In the genomic region with DNA sequence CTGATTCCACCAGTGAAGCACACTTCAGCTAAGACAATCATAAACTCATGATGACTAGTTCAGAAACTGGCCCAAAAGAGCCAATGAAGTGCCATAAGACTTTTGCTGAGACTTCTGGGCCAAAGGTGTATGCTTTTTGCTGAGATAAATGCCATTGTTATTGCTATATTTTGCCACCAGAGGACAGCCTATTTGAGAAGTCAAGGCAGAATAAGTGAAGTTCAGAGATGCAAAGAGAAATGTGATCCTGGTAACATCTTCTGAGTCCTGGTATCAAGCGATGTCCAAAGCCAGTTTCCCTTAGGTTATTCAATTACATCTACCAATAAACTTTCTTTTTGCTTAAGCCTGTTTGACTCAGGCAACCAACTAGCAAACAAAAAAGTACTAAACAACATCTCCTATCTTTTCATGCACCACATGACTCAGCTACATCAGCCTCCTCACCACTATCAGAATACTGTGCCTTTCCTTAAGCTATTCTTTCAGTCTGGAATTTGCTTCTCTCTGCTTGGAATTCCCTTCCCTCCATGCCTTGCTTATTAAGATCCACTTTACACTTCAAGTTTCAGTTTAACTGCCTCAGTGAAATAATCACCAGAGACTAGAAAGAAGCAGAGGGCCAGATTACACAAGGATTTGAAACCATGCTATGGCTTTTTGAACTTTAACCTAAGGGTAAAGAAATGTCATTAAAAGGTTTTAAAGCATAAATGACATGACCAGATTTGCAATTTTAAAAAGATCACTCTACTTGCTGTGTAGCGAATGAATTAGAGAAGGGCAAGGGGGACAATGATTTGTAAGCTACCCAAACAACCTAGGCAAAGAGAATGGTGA, we compare ENCODE assay signal across 8 cellular contexts. TPM values are rescaled to one million over a fixed set of nuclear protein-coding genes. Genes with fewer than 3 reads are reported as not detected.
DNase-seq lines count a peak whose midpoint lies in the region; ATAC-seq, FAIRE-seq and TF ChIP-seq lines count a peak whose summit lies in the region.

No MANE protein-coding gene starts in this region.

- intact Hi-C loops in Calu3 (cut with micrococcal nuclease; ENCODE audit: unreplicated experiment) = no loop called here
- intact Hi-C loops in mucosa of descending colon (cut with DNase I, micrococcal nuclease) = no loop called here

- no peak overlapping the region for H3K4me3 Mint-ChIP-seq in Calu3 (ENCODE audit: low read depth, unreplicated experiment)
- no peak overlapping the region for H3K4me3 Mint-ChIP-seq in HFFc6
- H3K4me3 Mint-ChIP-seq in astrocyte (ENCODE audit: unreplicated experiment) = no peak overlapping the region

- TF ChIP-seq CTCF in Calu3 (IDR thresholded peaks at IDR 0.05; ENCODE audit: unreplicated experiment) (peak; percentile 29), HFFc6 (IDR thresholded peaks at IDR 0.05) (peak; percentile 77), astrocyte (IDR thresholded peaks at IDR 0.05; ENCODE audit: insufficient read depth, low read depth, low read length) (peak; percentile 53), mucosa of descending colon (IDR thresholded peaks at IDR 0.05) (no peak)

- BruUV-seq in Calu3 (replicated peaks; lab: Mats Ljungman, UMichigan) = no TSS peak

- no peaks in the 10 kb centered on the region for H3K27me3 ChIP-seq in astrocyte (ENCODE audit: insufficient read depth, low read length)

- H3K4me2 ChIP-seq in astrocyte (ENCODE audit: low read length) = no peak overlapping the region

- H3K9me3 Mint-ChIP-seq in Calu3 (ENCODE audit: low read depth, unreplicated experiment) = peaks cover 10% of the 10 kb centered on the region
- peaks cover 15% of the 10 kb centered on the region for H3K9me3 Mint-ChIP-seq in HFFc6
- H3K9me3 Mint-ChIP-seq in astrocyte (ENCODE audit: unreplicated experiment) = peaks cover 5% of the 10 kb centered on the region

- no peaks in the 10 kb centered on the region for H3K27me3 Mint-ChIP-seq in Calu3 (ENCODE audit: unreplicated experiment)
- H3K27me3 Mint-ChIP-seq in HFFc6 (ENCODE audit: insufficient read depth) = no peaks in the 10 kb centered on the region
- no peaks in the 10 kb centered on the region for H3K27me3 Mint-ChIP-seq in astrocyte (ENCODE audit: low read depth, unreplicated experiment)

- DNase-seq in Calu3 (no peak), HFFc6 (peak; percentile 56), astrocyte (ENCODE audit: low read depth) (peak; percentile 45), mucosa of descending colon (peak in 1 of 3 donors; percentile 11), NCI-H2107 (lab: John Stamatoyannopoulos, UW) (no peak)
- DNase-seq in activated CD4-positive, alpha-beta T cell treated with anti-CD3 and anti-CD28 coated beads for 4 hours = no peak

- FAIRE-seq in astrocyte (lab: Jason Lieb, UNC) = no peak

- peaks cover 55% of the 10 kb centered on the region for H4K20me1 ChIP-seq in astrocyte (ENCODE audit: insufficient read depth, low read length)

- no peaks in the 10 kb centered on the region for H3K36me3 ChIP-seq in astrocyte (ENCODE audit: insufficient read depth, low read length)
- no peaks in the 10 kb centered on the region for H3K36me3 ChIP-seq in mucosa of descending colon (ENCODE audit: low read depth)

- H3K9me3 ChIP-seq in astrocyte (ENCODE audit: insufficient read depth, low read depth, low read length) (no peaks in the 10 kb centered on the region), mucosa of descending colon (no peaks in the 10 kb centered on the region)

- H3K36me3 Mint-ChIP-seq in Calu3 (ENCODE audit: insufficient read depth, unreplicated experiment) (no peaks in the 10 kb centered on the region), HFFc6 (ENCODE audit: low read depth) (peaks cover 12% of the 10 kb centered on the region), astrocyte (ENCODE audit: low read depth, unreplicated experiment) (peaks cover 8% of the 10 kb centered on the region)

- no peak overlapping the region for H3K27ac Mint-ChIP-seq in Calu3 (ENCODE audit: unreplicated experiment)
- no peak overlapping the region for H3K27ac Mint-ChIP-seq in HFFc6
- no peak overlapping the region for H3K27ac Mint-ChIP-seq in astrocyte (ENCODE audit: unreplicated experiment)

- H3K27ac ChIP-seq in astrocyte (ENCODE audit: low read depth, low read length) = no peak overlapping the region

- no peak overlapping the region for H2AFZ ChIP-seq in astrocyte (ENCODE audit: low read depth, low read length)

- H3K4me3 ChIP-seq in astrocyte (ENCODE audit: insufficient read depth, low read depth, low read length) (no peak overlapping the region), mucosa of descending colon (no peak overlapping the region)

- no peak overlapping the region for H3K9ac ChIP-seq in astrocyte (ENCODE audit: low read length)

- H3K79me2 ChIP-seq in astrocyte (ENCODE audit: insufficient read depth, low read length) = peaks cover 36% of the 10 kb centered on the region

- no peaks in the 10 kb centered on the region for H3K4me1 Mint-ChIP-seq in Calu3 (ENCODE audit: low read depth, unreplicated experiment)
- no peaks in the 10 kb centered on the region for H3K4me1 Mint-ChIP-seq in HFFc6 (ENCODE audit: low read depth)
- H3K4me1 Mint-ChIP-seq in astrocyte (ENCODE audit: low read depth, unreplicated experiment) = no peaks in the 10 kb centered on the region

- ATAC-seq in mucosa of descending colon (peak; percentile 64), GM21360 (IDR thresholded peaks at IDR 0.05; ENCODE audit: unreplicated experiment) (no peak), GM19452 (IDR thresholded peaks at IDR 0.05; ENCODE audit: unreplicated experiment) (no peak)

- CTCF ChIA-PET in Calu3 (lab: Charles Lee) = interaction anchor here (1.0 kb wide), 1 partner anchor 13 kb away, joined by 3 read pairs; no protein-coding TSS in a partner anchor

- peaks cover 5% of the 10 kb centered on the region for H3K4me1 ChIP-seq in astrocyte (ENCODE audit: insufficient read depth, low read length)
- H3K4me1 ChIP-seq in mucosa of descending colon (ENCODE audit: low read depth) = no peaks in the 10 kb centered on the region

RNA-seq across cellular contexts. Expression of gene CRY1, which starts 14.0 kb away (rescaled TPM):
- total RNA-seq in Calu3 (2022) (17.1 and 19.7 TPM in 2 replicates), astrocyte (15.0 and 18.3 TPM in 2 replicates), mucosa of descending colon (10 to 100 TPM; 11.4 to 22.8 (median 15.5) TPM)
- 10 to 100 TPM; 12.5 to 18.0 (median 16.1) TPM for total RNA-seq in HFFc6 (2021; fragmentation: NEBNext Ultra II Directional; extraction: Animal tissue kit (Norgen Biotek cat#: 25700))

Comparison
In these comparisons a context has a peak if more than half of its experiments do, and no peak if none do; other contexts are left out.
1. DNase-seq: peak in HFFc6 (single experiment) and astrocyte (single experiment); none in Calu3 (single experiment), NCI-H2107 (single experiment) and activated CD4-positive, alpha-beta T cell treated with anti-CD3 and anti-CD28 coated beads for 4 hours (0 of 2).